ENCODE assay signal across 14 cellular contexts in the genomic region with DNA sequence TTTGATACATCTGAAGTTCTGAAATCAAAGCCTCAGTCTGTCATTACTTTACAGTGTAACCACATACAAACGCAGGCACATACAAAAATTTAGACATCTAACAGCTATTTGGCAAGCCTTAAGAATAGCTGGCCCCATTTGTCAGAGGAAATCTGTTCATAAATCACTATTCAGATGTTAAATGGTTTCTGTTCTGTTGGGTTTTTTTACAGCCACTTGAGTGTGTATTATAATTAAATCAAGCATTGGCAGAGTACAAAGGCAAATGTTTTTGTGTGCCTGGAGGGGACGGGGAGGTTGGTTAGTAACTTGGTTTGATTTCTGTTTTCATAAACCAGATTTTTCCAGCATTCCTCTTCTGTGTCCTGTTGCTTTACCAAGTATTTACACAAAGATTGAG. TPM values are rescaled to one million over a fixed set of nuclear protein-coding genes. Genes with fewer than 3 reads are reported as not detected.
A peak's percentile ranks its signal among the peaks of the same experiment; 100 is the strongest.
DNase-seq lines count a peak whose midpoint lies in the region; ATAC-seq, FAIRE-seq and TF ChIP-seq lines count a peak whose summit lies in the region.
"Had no signal": no experiment of that assay in that cellular context is flagged by ENCODE, and none has a peak within 500 bp of the region (broad histone marks: within the 10 kb centered on the region; RNA-seq: fewer than 3 reads in every experiment).

No MANE protein-coding gene starts in this region.

- no peaks in the 10 kb centered on the region for H3K4me1 ChIP-seq in endothelial cell of umbilical vein (ENCODE audit: control insufficient read depth, extremely low read depth, insufficient read depth, low read length)
- peaks cover 12 to 25% of the 10 kb centered on the region in 2 donors for H3K4me1 ChIP-seq in thyroid gland

- no peaks in the 10 kb centered on the region for H3K9me1 ChIP-seq in endothelial cell of umbilical vein (replicated peaks; ENCODE audit: control insufficient read depth, extremely low read depth, insufficient read depth, low read length)

- no peak for FAIRE-seq in endothelial cell of umbilical vein (lab: Jason Lieb, UNC)

- H3K9me3 ChIP-seq in endothelial cell of umbilical vein (replicated peaks; ENCODE audit: control insufficient read depth, insufficient read depth, low read length) (no peaks in the 10 kb centered on the region), thyroid gland (no peaks in the 10 kb centered on the region)

- CTCF ChIA-PET in endothelial cell of umbilical vein (lab: Charles Lee): no interaction called here

- POLR2A ChIA-PET in endothelial cell of umbilical vein (lab: Charles Lee): no interaction called here

- H3K36me3 ChIP-seq in endothelial cell of umbilical vein (ENCODE audit: control insufficient read depth in 2 of 2, extremely low read depth in 1 of 2, insufficient read depth in 2 of 2, low read length in 2 of 2) (peaks cover 0 to 2% of the 10 kb centered on the region in 2 experiments), thyroid gland (no peaks in the 10 kb centered on the region)

- H3K4me2 ChIP-seq in endothelial cell of umbilical vein (ENCODE audit: insufficient read depth, low read length): no peak overlapping the region

- H3K4me3 ChIP-seq in endothelial cell of umbilical vein (replicated peaks in 1 of 3; ENCODE audit: insufficient read depth in 1 of 3, low read depth in 1 of 3, low read length in 3 of 3): no peak overlapping the region
- no peak overlapping the region for H3K4me3 ChIP-seq in thyroid gland (replicated peaks in 1 of 3)

- no peak for ATAC-seq in HG03432 (IDR thresholded peaks at IDR 0.05; ENCODE audit: unreplicated experiment)
- ATAC-seq: activated T-cell treated with anti-CD3 and anti-CD28 coated beads, Interleukin-2, amount 50 U/mL, for 72 hours had no signal

- intact Hi-C loops in endothelial cell of umbilical vein (cut with micrococcal nuclease): no loop called here
- intact Hi-C loops in thyroid gland (cut with DNase I): no loop called here

- TF ChIP-seq CTCF in endothelial cell of umbilical vein (IDR thresholded peaks at IDR 0.05; ENCODE audit: extremely low read depth in 1 of 2, insufficient read depth in 1 of 2, low read depth in 1 of 2, low read length in 2 of 2) (no peak), thyroid gland (IDR thresholded peaks at IDR 0.05) (no peak)

- no peak for TF ChIP-seq POLR2A in endothelial cell of umbilical vein (IDR thresholded peaks at IDR 0.05; ENCODE audit: low read depth, low read length)
- no peak for TF ChIP-seq POLR2A in thyroid gland (IDR thresholded peaks at IDR 0.05)

- WGBS in thyroid gland, 2 donors: 26 to 34% methylated on average over 2 of the region's 2 CpGs

- dilution Hi-C loops in endothelial cell of umbilical vein (cut with MboI; ENCODE audit: extremely low pct_ligation_motif_present, low sequenced_read_pairs): no loop called here

- no peak overlapping the region for H3K9ac ChIP-seq in endothelial cell of umbilical vein (replicated peaks; ENCODE audit: extremely low read depth, insufficient read depth, low read length)

- no TSS peak for BruUV-seq in endothelial cell of umbilical vein (replicated peaks; lab: Mats Ljungman, UMichigan)

- DNase-seq in NCI-H2107 treated with DMSO at 0.1 percent for 48 hours (lab: John Stamatoyannopoulos, UW; ENCODE audit: unreplicated experiment): peak; percentile 3
- DNase-seq in NCI-H2107 (lab: John Stamatoyannopoulos, UW): no peak
- DNase-seq in NCI-H2227 (lab: John Stamatoyannopoulos, UW; ENCODE audit: unreplicated experiment): peak; percentile 48
- peak; percentile 49 for DNase-seq in endothelial cell of umbilical vein (ENCODE audit: low read depth, low spot score)
- peak; percentile 29 to 40 for DNase-seq in thyroid gland
- DNase-seq in pons (ENCODE audit: low spot score): no peak
- no peak for DNase-seq in SHP77 (lab: John Stamatoyannopoulos, UW)
- DNase-seq: activated CD4-positive, alpha-beta T cell treated with anti-CD3 and anti-CD28 coated beads, Interleukin-2, amount 50 U/mL, for 1 hour; activated T-cell treated with anti-CD3 and anti-CD28 coated beads, Interleukin-2, amount 50 U/mL, for 72 hours; amniotic stem cell; dermis blood vessel endothelial cell; mammary epithelial cell; NK-92 treated with Interleukin-12 subunit alpha and Interleukin-12 subunit beta, amount 100 ng/mL, for 24 hours had no signal

- H3K27me3 ChIP-seq in endothelial cell of umbilical vein (ENCODE audit: control insufficient read depth in 2 of 2, insufficient read depth in 2 of 2, low read length in 2 of 2) (no peaks in the 10 kb centered on the region), thyroid gland (no peaks in the 10 kb centered on the region)

- no peak overlapping the region for H2AFZ ChIP-seq in endothelial cell of umbilical vein (ENCODE audit: low read depth, low read length)

- no peaks in the 10 kb centered on the region for H4K20me1 ChIP-seq in endothelial cell of umbilical vein (replicated peaks; ENCODE audit: control insufficient read depth, extremely low read depth, insufficient read depth, low read length)

- H3K27ac ChIP-seq in endothelial cell of umbilical vein (ENCODE audit: insufficient read depth, low read depth, low read length) (no peak overlapping the region), thyroid gland (peak overlapping the region; percentile 94 to 98 (median 94))

- no peaks in the 10 kb centered on the region for H3K79me2 ChIP-seq in endothelial cell of umbilical vein (ENCODE audit: control insufficient read depth, insufficient read depth, low read length)

TF ChIP-seq in endothelial cell of umbilical vein, 7 proteins besides CTCF, POLR2A, EP300 and RAD21:
- TF ChIP-seq, protein P1, sequence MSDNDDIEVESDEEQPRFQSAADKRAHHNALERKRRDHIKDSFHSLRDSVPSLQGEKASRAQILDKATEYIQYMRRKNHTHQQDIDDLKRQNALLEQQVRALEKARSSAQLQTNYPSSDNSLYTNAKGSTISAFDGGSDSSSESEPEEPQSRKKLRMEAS (IDR thresholded peaks at IDR 0.05; ENCODE audit: insufficient read depth, insufficient read length): no peak
- no peak for TF ChIP-seq MYC (IDR thresholded peaks at IDR 0.05; ENCODE audit: low read depth, low read length)
- TF ChIP-seq GATA2 (IDR thresholded peaks at IDR 0.05; ENCODE audit: insufficient read depth, insufficient read length, low read depth, low read length): no peak
- no peak for TF ChIP-seq JUN (IDR thresholded peaks at IDR 0.05; ENCODE audit: borderline replicate concordance, insufficient read depth, insufficient read length, low read depth)
- no peak for TF ChIP-seq EZH2 (IDR thresholded peaks at IDR 0.05; ENCODE audit: borderline replicate concordance, low read depth, low read length, severe bottlenecking)
- no peak for TF ChIP-seq FOS (IDR thresholded peaks at IDR 0.05; ENCODE audit: borderline replicate concordance, insufficient read depth, low read length)
- TF ChIP-seq POLR2AphosphoS5 (IDR thresholded peaks at IDR 0.05; ENCODE audit: insufficient read depth, low read depth, low read length): no peak
TF ChIP-seq in endothelial cell of umbilical vein: peak in this region for 0.

RNA-seq across cellular contexts. Expression of a gene that starts 24.1 kb away (rescaled TPM):
- total RNA-seq in endothelial cell of umbilical vein (11.8 and 14.1 TPM in 2 replicates), thyroid gland (10 to 100 TPM; 12.9 to 29.4 (median 24.1) TPM)
- polyA plus RNA-seq in endothelial cell of umbilical vein: 18.5 and 23.9 TPM in 2 replicates
- 11.2 and 13.2 TPM in 2 replicates for polyA plus RNA-seq in endothelial cell of umbilical vein (2011; cell fraction: cytosol; rRNA removed)
- 30.5 and 33.1 TPM in 2 replicates for polyA plus RNA-seq in endothelial cell of umbilical vein (2011; cell fraction: nucleus; rRNA removed)
- polyA plus RNA-seq in endothelial cell of umbilical vein (2012): 8.1 and 10.1 TPM in 2 replicates
- polyA minus RNA-seq in endothelial cell of umbilical vein: 14.6 and 21.7 TPM in 2 replicates
- 7.0 TPM for polyA minus RNA-seq in endothelial cell of umbilical vein (2011; cell fraction: cytosol; rRNA and poly(A)+ RNA removed)
- 20.7 and 24.0 TPM in 2 replicates for polyA minus RNA-seq in endothelial cell of umbilical vein (2011; cell fraction: nucleus; rRNA and poly(A)+ RNA removed)

RNA-seq across cellular contexts. Expression of a gene that starts 24.2 kb away (rescaled TPM):
- 12.8 and 15.1 TPM in 2 replicates for total RNA-seq in endothelial cell of umbilical vein
- 11.7 and 16.5 TPM in 2 replicates for polyA plus RNA-seq in endothelial cell of umbilical vein
- 17.1 and 25.4 TPM in 2 replicates for polyA plus RNA-seq in endothelial cell of umbilical vein (2011; cell fraction: cytosol; rRNA removed)
- 5.7 and 6.5 TPM in 2 replicates for polyA plus RNA-seq in endothelial cell of umbilical vein (2011; cell fraction: nucleus; rRNA removed)
- 10.6 and 14.6 TPM in 2 replicates for polyA plus RNA-seq in endothelial cell of umbilical vein (2012)
- 3.1 and 3.8 TPM in 2 replicates for polyA minus RNA-seq in endothelial cell of umbilical vein
- 6.7 TPM for polyA minus RNA-seq in endothelial cell of umbilical vein (2011; cell fraction: cytosol; rRNA and poly(A)+ RNA removed)
- 2.6 and 2.8 TPM in 2 replicates for polyA minus RNA-seq in endothelial cell of umbilical vein (2011; cell fraction: nucleus; rRNA and poly(A)+ RNA removed)
- 10 to 100 TPM; 16.9 to 32.3 (median 21.6) TPM for total RNA-seq in thyroid gland

RNA-seq across cellular contexts. Expression of a gene that starts 53.6 kb away (rescaled TPM):
- total RNA-seq in endothelial cell of umbilical vein (30.9 and 31.1 TPM in 2 replicates), thyroid gland (10 to 100 TPM; 14.7 to 35.6 (median 26.4) TPM)
- polyA plus RNA-seq in endothelial cell of umbilical vein: 5.7 and 7.3 TPM in 2 replicates
- polyA plus RNA-seq in endothelial cell of umbilical vein (2011; cell fraction: cytosol; rRNA removed): 12.4 and 13.1 TPM in 2 replicates
- polyA plus RNA-seq in endothelial cell of umbilical vein (2011; cell fraction: nucleus; rRNA removed): 7.6 and 12.2 TPM in 2 replicates
- 24.8 and 27.2 TPM in 2 replicates for polyA plus RNA-seq in endothelial cell of umbilical vein (2012)
- 7.3 and 10.0 TPM in 2 replicates for polyA minus RNA-seq in endothelial cell of umbilical vein
- polyA minus RNA-seq in endothelial cell of umbilical vein (2011; cell fraction: cytosol; rRNA and poly(A)+ RNA removed): 11.7 TPM
- 7.2 and 8.3 TPM in 2 replicates for polyA minus RNA-seq in endothelial cell of umbilical vein (2011; cell fraction: nucleus; rRNA and poly(A)+ RNA removed)

Comparison
In these comparisons a context has a peak if more than half of its experiments do, and no peak if none do; other contexts are left out.
1. DNase-seq: peak in NCI-H2107 treated with DMSO at 0.1 percent for 48 hours (single experiment), NCI-H2227 (single experiment), endothelial cell of umbilical vein (single experiment) and thyroid gland (2 of 2); none in NCI-H2107 (single experiment), pons (single experiment) and SHP77 (0 of 2).